1 cellular context compared by ENCODE assay signal in the genomic region with DNA sequence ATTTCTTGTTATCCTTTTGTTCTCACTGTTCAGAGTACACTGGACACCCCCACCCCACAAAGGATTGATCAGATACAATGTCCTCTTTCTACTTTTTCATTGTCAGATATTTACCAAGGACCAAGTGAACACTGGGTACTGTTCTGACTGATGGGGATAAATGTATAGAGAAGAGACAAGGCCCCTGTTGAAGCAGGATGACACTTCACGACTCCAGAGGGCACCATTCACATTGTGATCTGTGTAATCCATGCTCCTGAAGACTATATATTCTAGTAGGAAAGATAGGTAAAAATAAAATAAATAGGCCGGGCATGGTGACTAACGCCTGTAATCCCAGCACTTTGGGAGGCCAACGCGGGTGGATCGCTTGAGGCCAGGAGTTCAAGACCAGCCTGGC.
TF ChIP-seq lines count a peak whose summit lies in the region.

No MANE protein-coding gene starts in this region.

TF ChIP-seq in K562, 482 proteins besides CTCF, POLR2A, EP300 and RAD21:
- TF ChIP-seq, protein P1, sequence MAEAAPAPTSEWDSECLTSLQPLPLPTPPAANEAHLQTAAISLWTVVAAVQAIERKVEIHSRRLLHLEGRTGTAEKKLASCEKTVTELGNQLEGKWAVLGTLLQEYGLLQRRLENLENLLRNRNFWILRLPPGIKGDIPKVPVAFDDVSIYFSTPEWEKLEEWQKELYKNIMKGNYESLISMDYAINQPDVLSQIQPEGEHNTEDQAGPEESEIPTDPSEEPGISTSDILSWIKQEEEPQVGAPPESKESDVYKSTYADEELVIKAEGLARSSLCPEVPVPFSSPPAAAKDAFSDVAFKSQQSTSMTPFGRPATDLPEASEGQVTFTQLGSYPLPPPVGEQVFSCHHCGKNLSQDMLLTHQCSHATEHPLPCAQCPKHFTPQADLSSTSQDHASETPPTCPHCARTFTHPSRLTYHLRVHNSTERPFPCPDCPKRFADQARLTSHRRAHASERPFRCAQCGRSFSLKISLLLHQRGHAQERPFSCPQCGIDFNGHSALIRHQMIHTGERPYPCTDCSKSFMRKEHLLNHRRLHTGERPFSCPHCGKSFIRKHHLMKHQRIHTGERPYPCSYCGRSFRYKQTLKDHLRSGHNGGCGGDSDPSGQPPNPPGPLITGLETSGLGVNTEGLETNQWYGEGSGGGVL (CRISPR knock-in tag; IDR thresholded peaks at IDR 0.05): no peak
- TF ChIP-seq KLF13 (tag; IDR thresholded peaks at IDR 0.05; ENCODE audit: borderline replicate concordance, low read depth) (no peak), CEBPG (CRISPR knock-in tag; IDR thresholded peaks at IDR 0.05) (no peak), CEBPG (tag; conservative IDR thresholded peaks at IDR 0.05 in 1 of 2, IDR thresholded peaks at IDR 0.05 in 1 of 2) (no peak), ZNF583 (CRISPR knock-in tag; IDR thresholded peaks at IDR 0.05) (no peak), FOSL1 (tag; conservative IDR thresholded peaks at IDR 0.05) (no peak), HNRNPH1 (optimal IDR thresholded peaks at IDR 0.05; ENCODE audit: low read depth, low read length) (no peak), NR2C2 (CRISPR knock-in tag; IDR thresholded peaks at IDR 0.05) (no peak), NR2C2 (tag; IDR thresholded peaks at IDR 0.05) (no peak), TAF1 (IDR thresholded peaks at IDR 0.05; ENCODE audit: control insufficient read depth, extremely low read depth, insufficient read depth, low read length, severe bottlenecking) (no peak), RBM22 (IDR thresholded peaks at IDR 0.05; ENCODE audit: low read depth, low read length, poor library complexity, severe bottlenecking) (no peak), ZNF586 (CRISPR knock-in tag; conservative IDR thresholded peaks at IDR 0.05) (no peak), BRD9 (IDR thresholded peaks at IDR 0.05; ENCODE audit: low read depth, partially characterized antibody) (no peak), IRF2 (CRISPR knock-in tag; IDR thresholded peaks at IDR 0.05) (no peak)
- TF ChIP-seq, protein P2, sequence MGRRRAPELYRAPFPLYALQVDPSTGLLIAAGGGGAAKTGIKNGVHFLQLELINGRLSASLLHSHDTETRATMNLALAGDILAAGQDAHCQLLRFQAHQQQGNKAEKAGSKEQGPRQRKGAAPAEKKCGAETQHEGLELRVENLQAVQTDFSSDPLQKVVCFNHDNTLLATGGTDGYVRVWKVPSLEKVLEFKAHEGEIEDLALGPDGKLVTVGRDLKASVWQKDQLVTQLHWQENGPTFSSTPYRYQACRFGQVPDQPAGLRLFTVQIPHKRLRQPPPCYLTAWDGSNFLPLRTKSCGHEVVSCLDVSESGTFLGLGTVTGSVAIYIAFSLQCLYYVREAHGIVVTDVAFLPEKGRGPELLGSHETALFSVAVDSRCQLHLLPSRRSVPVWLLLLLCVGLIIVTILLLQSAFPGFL (CRISPR knock-in tag; IDR thresholded peaks at IDR 0.05): no peak
- TF ChIP-seq, protein P3, sequence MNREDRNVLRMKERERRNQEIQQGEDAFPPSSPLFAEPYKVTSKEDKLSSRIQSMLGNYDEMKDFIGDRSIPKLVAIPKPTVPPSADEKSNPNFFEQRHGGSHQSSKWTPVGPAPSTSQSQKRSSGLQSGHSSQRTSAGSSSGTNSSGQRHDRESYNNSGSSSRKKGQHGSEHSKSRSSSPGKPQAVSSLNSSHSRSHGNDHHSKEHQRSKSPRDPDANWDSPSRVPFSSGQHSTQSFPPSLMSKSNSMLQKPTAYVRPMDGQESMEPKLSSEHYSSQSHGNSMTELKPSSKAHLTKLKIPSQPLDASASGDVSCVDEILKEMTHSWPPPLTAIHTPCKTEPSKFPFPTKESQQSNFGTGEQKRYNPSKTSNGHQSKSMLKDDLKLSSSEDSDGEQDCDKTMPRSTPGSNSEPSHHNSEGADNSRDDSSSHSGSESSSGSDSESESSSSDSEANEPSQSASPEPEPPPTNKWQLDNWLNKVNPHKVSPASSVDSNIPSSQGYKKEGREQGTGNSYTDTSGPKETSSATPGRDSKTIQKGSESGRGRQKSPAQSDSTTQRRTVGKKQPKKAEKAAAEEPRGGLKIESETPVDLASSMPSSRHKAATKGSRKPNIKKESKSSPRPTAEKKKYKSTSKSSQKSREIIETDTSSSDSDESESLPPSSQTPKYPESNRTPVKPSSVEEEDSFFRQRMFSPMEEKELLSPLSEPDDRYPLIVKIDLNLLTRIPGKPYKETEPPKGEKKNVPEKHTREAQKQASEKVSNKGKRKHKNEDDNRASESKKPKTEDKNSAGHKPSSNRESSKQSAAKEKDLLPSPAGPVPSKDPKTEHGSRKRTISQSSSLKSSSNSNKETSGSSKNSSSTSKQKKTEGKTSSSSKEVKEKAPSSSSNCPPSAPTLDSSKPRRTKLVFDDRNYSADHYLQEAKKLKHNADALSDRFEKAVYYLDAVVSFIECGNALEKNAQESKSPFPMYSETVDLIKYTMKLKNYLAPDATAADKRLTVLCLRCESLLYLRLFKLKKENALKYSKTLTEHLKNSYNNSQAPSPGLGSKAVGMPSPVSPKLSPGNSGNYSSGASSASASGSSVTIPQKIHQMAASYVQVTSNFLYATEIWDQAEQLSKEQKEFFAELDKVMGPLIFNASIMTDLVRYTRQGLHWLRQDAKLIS (CRISPR knock-in tag; IDR thresholded peaks at IDR 0.05): no peak
